In the genomic region with DNA sequence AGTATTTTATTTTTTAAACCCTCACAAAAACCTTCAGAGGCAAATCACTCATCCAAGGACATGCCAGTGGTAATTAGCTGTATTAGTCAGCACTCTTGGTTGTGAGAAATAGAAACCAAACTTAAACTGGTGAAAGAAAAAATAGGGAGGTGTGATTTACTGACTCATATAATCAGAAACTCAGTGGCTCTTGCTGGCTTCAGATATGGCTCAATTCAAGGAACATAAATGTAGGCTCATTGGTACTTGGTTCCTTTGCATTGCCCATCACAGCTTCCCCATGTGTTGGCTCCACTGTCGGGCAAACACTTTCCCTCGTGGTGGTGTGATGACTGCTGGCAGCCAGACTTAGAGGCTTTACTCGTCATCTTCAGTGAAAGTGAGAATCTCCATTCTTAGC, we compare ENCODE assay signal across 12 cellular contexts.
A peak's percentile ranks its signal among the peaks of the same experiment; 100 is the strongest.
DNase-seq lines count a peak whose midpoint lies in the region; ATAC-seq and TF ChIP-seq lines count a peak whose summit lies in the region.
"Had no signal": no experiment of that assay in that cellular context is flagged by ENCODE, and none has a peak within 500 bp of the region (broad histone marks: within the 10 kb centered on the region; RNA-seq: fewer than 3 reads in every experiment).

No MANE protein-coding gene starts in this region.

- H3K27me3 ChIP-seq in breast epithelium, result no peaks in the 10 kb centered on the region
- H3K27me3 ChIP-seq in esophagus (ENCODE audit: control insufficient read depth in 1 of 2, insufficient read depth in 2 of 2, low read length in 2 of 2), result no peaks in the 10 kb centered on the region

- intact Hi-C loops in MCF 10A (cut with micrococcal nuclease) (no loop called here), breast epithelium (cut with DNase I; ENCODE audit: low total_unique reads) (no loop called here)

- H3K36me3 Mint-ChIP-seq in MCF 10A (ENCODE audit: insufficient read depth, unreplicated experiment), result no peaks in the 10 kb centered on the region
- no peaks in the 10 kb centered on the region for H3K36me3 Mint-ChIP-seq in naive thymus-derived CD8-positive, alpha-beta T cell

- POLR2A ChIA-PET in MCF 10A (lab: Yijun Ruan, JAX), result interaction anchor here (0.9 kb wide), 2 partner anchors 20 to 306 kb away, joined by 3 read pairs; no protein-coding TSS in a partner anchor
- POLR2A ChIA-PET in naive thymus-derived CD8-positive, alpha-beta T cell (lab: Charles Lee), result no interaction called here

- DNase-seq in MCF 10A (ENCODE audit: unreplicated experiment), result peak; percentile 42
- no peak for DNase-seq in breast epithelium (ENCODE audit: low spot score in 2 of 2)
- no peak for DNase-seq in naive thymus-derived CD8-positive, alpha-beta T cell
- DNase-seq in ACHN, result no peak
- DNase-seq in OCI-M2 (lab: John Stamatoyannopoulos, UW; ENCODE audit: unreplicated experiment), result no peak
- no peak for DNase-seq in UCSD-AML1 (lab: John Stamatoyannopoulos, UW; ENCODE audit: unreplicated experiment)
- DNase-seq: activated effector memory CD4-positive, alpha-beta T cell treated with Interleukin-2 at 50 U/mL for 16 hours; SIG-M5 had no signal

- in situ Hi-C loops in ACHN (cut with HindIII; ENCODE audit: low pct_ligation_motif_present, low pct_unique_long_range_greater_than_20kb, low sequenced_read_pairs), result no loop called here

- H3K9me3 ChIP-seq in breast epithelium (no peaks in the 10 kb centered on the region), esophagus (ENCODE audit: control insufficient read depth in 2 of 2, insufficient read depth in 1 of 2, low read depth in 1 of 2, low read length in 1 of 2) (no peaks in the 10 kb centered on the region)

- WGBS in esophagus, 2 donors, result 61 to 62% methylated on average over 3 of the region's 3 CpGs

- ATAC-seq in HG03565 (IDR thresholded peaks at IDR 0.05; ENCODE audit: unreplicated experiment), result peak; percentile 62
- ATAC-seq in naive thymus-derived CD8-positive, alpha-beta T cell, result no peak
- ATAC-seq: activated CD4-positive, CD25-positive, alpha-beta regulatory T cell treated with anti-CD3 and anti-CD28 coated beads, Interleukin-2, amount 50 U/mL, for 24 hours had no signal

- no peaks in the 10 kb centered on the region for H3K36me3 ChIP-seq in breast epithelium
- no peaks in the 10 kb centered on the region for H3K36me3 ChIP-seq in esophagus (ENCODE audit: control insufficient read depth in 2 of 2, insufficient read depth in 2 of 2, low read length in 1 of 2)

- H3K4me3 ChIP-seq in breast epithelium, result no peak overlapping the region
- no peak overlapping the region for H3K4me3 ChIP-seq in esophagus (ENCODE audit: low read depth in 1 of 2, low read length in 2 of 2)
- H3K4me3 ChIP-seq: coronary artery had no signal

- no peaks in the 10 kb centered on the region for H3K4me1 ChIP-seq in breast epithelium
- no peaks in the 10 kb centered on the region for H3K4me1 ChIP-seq in esophagus (ENCODE audit: control insufficient read depth in 2 of 2, insufficient read depth in 2 of 2, low read length in 1 of 2)

- no peaks in the 10 kb centered on the region for H3K27me3 Mint-ChIP-seq in MCF 10A (ENCODE audit: insufficient read depth, unreplicated experiment)
- H3K27me3 Mint-ChIP-seq in naive thymus-derived CD8-positive, alpha-beta T cell, result peaks cover 0 to 2% (median 0%) of the 10 kb centered on the region in 5 donors

- no peak for TF ChIP-seq POLR2A in breast epithelium (IDR thresholded peaks at IDR 0.05)

- CTCF ChIA-PET in MCF 10A (lab: Yijun Ruan, JAX), result interaction anchor here (0.6 to 4.4 kb wide), 5 partner anchors 10 to 1447 kb away, joined by 3 to 29 read pairs (median 3); no protein-coding TSS in a partner anchor

- TF ChIP-seq CTCF in MCF 10A (IDR thresholded peaks at IDR 0.05; ENCODE audit: unreplicated experiment) (no peak), breast epithelium (IDR thresholded peaks at IDR 0.05) (no peak)

- H3K4me3 Mint-ChIP-seq in MCF 10A (ENCODE audit: unreplicated experiment), result no peak overlapping the region
- H3K4me3 Mint-ChIP-seq in naive thymus-derived CD8-positive, alpha-beta T cell, result no peak overlapping the region

- H3K27ac Mint-ChIP-seq in MCF 10A (ENCODE audit: low read depth, unreplicated experiment), result peak overlapping the region; percentile 43
- no peak overlapping the region for H3K27ac Mint-ChIP-seq in naive thymus-derived CD8-positive, alpha-beta T cell

- peaks cover 8% of the 10 kb centered on the region for H3K4me1 Mint-ChIP-seq in MCF 10A (ENCODE audit: insufficient read depth, unreplicated experiment)
- no peaks in the 10 kb centered on the region for H3K4me1 Mint-ChIP-seq in naive thymus-derived CD8-positive, alpha-beta T cell

- no peaks in the 10 kb centered on the region for H3K9me3 Mint-ChIP-seq in MCF 10A (ENCODE audit: unreplicated experiment)
- peaks cover 0 to 5% (median 0%) of the 10 kb centered on the region in 9 donors for H3K9me3 Mint-ChIP-seq in naive thymus-derived CD8-positive, alpha-beta T cell

- H3K27ac ChIP-seq in breast epithelium (no peak overlapping the region), esophagus (ENCODE audit: low read depth in 2 of 2, low read length in 1 of 2) (peak overlapping the region; percentile 4 to 38)
- H3K27ac ChIP-seq: coronary artery had no signal

- no TSS peak for BruUV-seq in MCF 10A (replicated peaks; lab: Mats Ljungman, UMichigan)

Comparison
In these comparisons a context has a peak if more than half of its experiments do, and no peak if none do; other contexts are left out.
1. H3K27ac ChIP-seq: peak in esophagus (2 of 2); none in breast epithelium (0 of 2).